Comparison of ENCODE assay signal across 5 cellular contexts in genomic region chr3:190473261-190473660, GRCh38. TPM values are rescaled to one million over a fixed set of nuclear protein-coding genes. Genes with fewer than 3 reads are reported as not detected.
"Had no signal": no experiment of that assay in that cellular context is flagged by ENCODE, and none has a peak within 500 bp of the region (broad histone marks: within the 10 kb centered on the region; RNA-seq: fewer than 3 reads in every experiment).

No MANE protein-coding gene starts in this region.

RNA-seq across cellular contexts. Expression of gene TMEM207, which starts 23.6 kb away (rescaled TPM):
- total RNA-seq: HepG2, HT-29, HT1080, IMR-90 had no signal
- polyA plus RNA-seq: HepG2, IgD-negative memory B cell, IMR-90 had no signal
